ENCODE assay signal across 17 cellular contexts in genomic region chr2:223314831-223315230, GRCh38.
DNase-seq lines count a peak whose midpoint lies in the region; ATAC-seq, FAIRE-seq and TF ChIP-seq lines count a peak whose summit lies in the region.
"Had no signal": no experiment of that assay in that cellular context is flagged by ENCODE, and none has a peak within 500 bp of the region (broad histone marks: within the 10 kb centered on the region; RNA-seq: fewer than 3 reads in every experiment).

No MANE protein-coding gene starts in this region.

- no peaks in the 10 kb centered on the region for H3K79me2 ChIP-seq in mammary epithelial cell (ENCODE audit: insufficient read depth, low read length)

- H2AFZ ChIP-seq in mammary epithelial cell (ENCODE audit: low read depth, low read length), result no peak overlapping the region

- no peaks in the 10 kb centered on the region for H3K4me1 ChIP-seq in mammary epithelial cell (ENCODE audit: insufficient read depth, low read length)

- H3K4me3 ChIP-seq in bronchial epithelial cell (ENCODE audit: low read depth, low read length), result no peak overlapping the region
- no peak overlapping the region for H3K4me3 ChIP-seq in mammary epithelial cell (replicated peaks in 1 of 3; ENCODE audit: insufficient read depth in 1 of 3, low read depth in 2 of 3, low read length in 3 of 3)
- H3K4me3 ChIP-seq: GM12878 had no signal

- DNase-seq in ELR (ENCODE audit: low read depth) (peak; percentile 35), NCI-H187 treated with DMSO at 0.1 percent for 48 hours (lab: John Stamatoyannopoulos, UW) (peak; percentile 41), bronchial epithelial cell (ENCODE audit: low read depth) (peak; percentile 18), renal cortical epithelial cell (ENCODE audit: low read depth) (peak; percentile 63), mammary epithelial cell (no peak)
- DNase-seq in effector CD8-positive, alpha-beta T cell (lab: John Stamatoyannopoulos, UW), result no peak
- DNase-seq: CD8-positive, alpha-beta T cell; GOT3; KG1; MM.1S; NCI-H1105 treated with DMSO at 0.1 percent for 48 hours; NCI-H1930; NCI-H526; SHP77 treated with DMSO at 0.1 percent for 48 hours had no signal

- no peak for FAIRE-seq in bronchial epithelial cell (lab: Jason Lieb, UNC)
- FAIRE-seq: GM12878 had no signal

- H3K4me2 ChIP-seq in mammary epithelial cell (ENCODE audit: insufficient read depth, low read depth, low read length), result no peak overlapping the region

- no peak for ATAC-seq in GM18517 (IDR thresholded peaks at IDR 0.05; ENCODE audit: unreplicated experiment)
- ATAC-seq: CD8-positive, alpha-beta T cell; GM12878; Panc1 had no signal

- no peaks in the 10 kb centered on the region for H3K27me3 ChIP-seq in bronchial epithelial cell (ENCODE audit: control insufficient read depth, insufficient read depth, low read length)
- H3K27me3 ChIP-seq in mammary epithelial cell (ENCODE audit: insufficient read depth, low read length), result no peaks in the 10 kb centered on the region

- H3K9ac ChIP-seq in mammary epithelial cell (ENCODE audit: insufficient read depth, low read length), result no peak overlapping the region

- H4K20me1 ChIP-seq in mammary epithelial cell (ENCODE audit: insufficient read depth, low read length), result no peaks in the 10 kb centered on the region

- H3K36me3 ChIP-seq in bronchial epithelial cell (ENCODE audit: control insufficient read depth, insufficient read depth, low read length) (no peaks in the 10 kb centered on the region), mammary epithelial cell (ENCODE audit: insufficient read depth, low read length) (no peaks in the 10 kb centered on the region)

- in situ Hi-C loops in mammary epithelial cell (cut with MboI; ENCODE audit: low sequenced_read_pairs in 2 of 2), result no loop called here

- CTCF ChIA-PET in mammary epithelial cell (lab: Charles Lee; ENCODE audit: low non-redundant PET), result no interaction called here

- dilution Hi-C loops in mammary epithelial cell (cut with HindIII; ENCODE audit: low sequenced_read_pairs), result no loop called here

- WGBS in mammary epithelial cell (ENCODE audit: low coverage, missing lambda C conversion rate), result 81% methylated on average over 2 of the region's 2 CpGs

- no TSS peak for BruUV-seq in mammary epithelial cell (replicated peaks; lab: Mats Ljungman, UMichigan)

- intact Hi-C loops in mammary epithelial cell (cut with micrococcal nuclease), result no loop called here

- no peak overlapping the region for H3K27ac ChIP-seq in mammary epithelial cell (ENCODE audit: insufficient read depth, low read depth, low read length)

- TF ChIP-seq CTCF in bronchial epithelial cell (IDR thresholded peaks at IDR 0.05; ENCODE audit: insufficient read depth, low read length, severe bottlenecking) (no peak), mammary epithelial cell (conservative IDR thresholded peaks at IDR 0.05 in 1 of 2, IDR thresholded peaks at IDR 0.05 in 1 of 2; ENCODE audit: extremely low read depth in 1 of 2, insufficient read depth in 1 of 2, low read depth in 1 of 2, low read length in 2 of 2) (no peak)

- H3K9me3 ChIP-seq in mammary epithelial cell (replicated peaks; ENCODE audit: insufficient read depth, low read length), result no peaks in the 10 kb centered on the region

Comparison
In these comparisons a context has a peak if more than half of its experiments do, and no peak if none do; other contexts are left out.
1. DNase-seq: peak in ELR (single experiment), NCI-H187 treated with DMSO at 0.1 percent for 48 hours (single experiment), bronchial epithelial cell (single experiment) and renal cortical epithelial cell (single experiment); none in effector CD8-positive, alpha-beta T cell (single experiment) and mammary epithelial cell (single experiment).